Comparison of ENCODE assay signal across 18 cellular contexts in genomic region chr10:1311707-1312106, GRCh38.
"Had no signal": no experiment of that assay in that cellular context is flagged by ENCODE, and none has a peak within 500 bp of the region (broad histone marks: within the 10 kb centered on the region; RNA-seq: fewer than 3 reads in every experiment).

No MANE protein-coding gene starts in this region.

- ATAC-seq: left ventricle myocardium superior; lower lobe of right lung; natural killer cell; psoas muscle; right cardiac atrium; stimulated activated effector memory CD8-positive, alpha-beta T cell treated with anti-CD3 and anti-CD28 coated beads, Interleukin-12 subunit alpha, Interleukin-12 subunit beta, amount 100 ng/mL, for 72 hours had no signal

- H3K4me1 Mint-ChIP-seq: immature natural killer cell; natural killer cell; stimulated activated effector memory CD8-positive, alpha-beta T cell treated with anti-CD3 and anti-CD28 coated beads, Interleukin-12 subunit alpha, Interleukin-12 subunit beta, amount 100 ng/mL, for 72 hours had no signal

- H3K27ac ChIP-seq: lower lobe of right lung, neutrophil, psoas muscle, sigmoid colon, stomach, thyroid gland, vagina had no signal

- DNase-seq: cortex of kidney; immature natural killer cell; islet precursor cell; left ventricle myocardium superior; lower lobe of right lung; natural killer cell; psoas muscle; right cardiac atrium; sigmoid colon; stimulated activated CD4-positive, alpha-beta T cell treated with anti-CD3 and anti-CD28 coated beads, Interleukin-2, amount 100 ng/mL, for 24 hours; stimulated activated CD4-positive, alpha-beta T cell treated with anti-CD3 and anti-CD28 coated beads, Interleukin-4, amount 100 ng/mL, for 24 hours; stimulated activated naive CD4-positive, alpha-beta T cell treated with Interleukin-2 at 50 U/mL for 16 hours; stomach; thyroid gland; trophoblast cell had no signal

- H3K27ac Mint-ChIP-seq: immature natural killer cell; natural killer cell; stimulated activated effector memory CD8-positive, alpha-beta T cell treated with anti-CD3 and anti-CD28 coated beads, Interleukin-12 subunit alpha, Interleukin-12 subunit beta, amount 100 ng/mL, for 72 hours had no signal

- H3K4me3 Mint-ChIP-seq: immature natural killer cell; natural killer cell; stimulated activated effector memory CD8-positive, alpha-beta T cell treated with anti-CD3 and anti-CD28 coated beads, Interleukin-12 subunit alpha, Interleukin-12 subunit beta, amount 100 ng/mL, for 72 hours had no signal

- H3K4me1 ChIP-seq: lower lobe of right lung, psoas muscle, sigmoid colon, stomach, thyroid gland, vagina had no signal

- H3K36me3 Mint-ChIP-seq: immature natural killer cell; natural killer cell; stimulated activated effector memory CD8-positive, alpha-beta T cell treated with anti-CD3 and anti-CD28 coated beads, Interleukin-12 subunit alpha, Interleukin-12 subunit beta, amount 100 ng/mL, for 72 hours had no signal

- H3K36me3 ChIP-seq: lower lobe of right lung, neutrophil, sigmoid colon, stomach, thyroid gland, vagina had no signal

- H3K9me3 Mint-ChIP-seq: natural killer cell; stimulated activated effector memory CD8-positive, alpha-beta T cell treated with anti-CD3 and anti-CD28 coated beads, Interleukin-12 subunit alpha, Interleukin-12 subunit beta, amount 100 ng/mL, for 72 hours had no signal

- H3K4me3 ChIP-seq: lower lobe of right lung, psoas muscle, sigmoid colon, stomach, thyroid gland, vagina had no signal

- H3K27me3 ChIP-seq: sigmoid colon, thyroid gland, vagina had no signal

- H3K9me3 ChIP-seq: lower lobe of right lung, neutrophil, psoas muscle, sigmoid colon, stomach, thyroid gland, vagina had no signal
